36 cellular contexts compared by ENCODE assay signal in the genomic region with DNA sequence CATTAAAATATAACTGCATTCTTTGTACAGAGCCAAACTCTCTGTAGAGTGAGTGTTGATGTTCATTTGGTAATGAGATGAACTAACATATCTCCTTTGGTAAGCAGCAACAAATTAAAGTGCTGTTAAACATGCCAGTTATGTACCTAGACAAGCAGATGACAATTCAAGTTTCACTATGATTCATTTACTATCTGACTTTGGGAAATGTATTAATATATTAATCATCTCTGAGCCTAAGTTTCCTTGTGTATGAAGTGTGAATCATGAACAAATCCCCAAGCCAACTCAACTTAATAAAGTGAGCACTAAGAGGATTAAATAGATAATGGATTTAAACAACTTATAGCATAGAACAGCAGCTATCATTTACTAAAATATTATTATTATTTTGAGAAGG.
"Had no signal": no experiment of that assay in that cellular context is flagged by ENCODE, and none has a peak within 500 bp of the region (broad histone marks: within the 10 kb centered on the region; RNA-seq: fewer than 3 reads in every experiment).

No MANE protein-coding gene starts in this region.

- H3K9me3 ChIP-seq: adrenal gland, body of pancreas, colonic mucosa, esophagus squamous epithelium had no signal

- FAIRE-seq: endometrium, endothelial cell of umbilical vein, frontal cortex had no signal

- H3K36me3 ChIP-seq: adrenal gland, cardiac muscle cell, colonic mucosa, esophagus squamous epithelium had no signal

- H3K4me3 Mint-ChIP-seq: activated CD4-positive, alpha-beta memory T cell treated with anti-CD3 and anti-CD28 coated beads for 36 hours; activated CD4-positive, alpha-beta T cell treated with anti-CD3 and anti-CD28 coated beads for 36 hours; activated CD4-positive, alpha-beta T cell treated with anti-CD3 and anti-CD28 coated beads, Interleukin-2, amount 10 ng/mL, durations not matched to agents 24 days and 14 days; activated CD8-positive, alpha-beta memory T cell treated with anti-CD3 and anti-CD28 coated beads, Interleukin-2, amount 10 ng/mL, durations not matched to agents 7 days and 5 days; activated CD8-positive, alpha-beta T cell treated with anti-CD3 and anti-CD28 coated beads, Interleukin-2, amount 10 ng/mL, durations not matched to agents 7 days and 5 days; activated naive CD4-positive, alpha-beta T cell treated with anti-CD3 and anti-CD28 coated beads for 36 hours; activated naive CD4-positive, alpha-beta T cell treated with anti-CD3 and anti-CD28 coated beads, Interleukin-2, amount 50 U/mL, for 24 hours; activated naive CD8-positive, alpha-beta T cell treated with anti-CD3 and anti-CD28 coated beads for 36 hours; activated naive CD8-positive, alpha-beta T cell treated with anti-CD3 and anti-CD28 coated beads, Interleukin-2, amount 50 U/mL, for 24 hours; activated T-helper 1 cell treated with anti-CD3 and anti-CD28 coated beads, Interleukin-12 subunit alpha, Interleukin-12 subunit beta, Interleukin-2, Interleukin-4 antibody, amounts not matched to agents 30 ng/mL and 10 ng/mL and 1 ng/mL, durations not matched to agents 14 hours and 24 hours and 36 hours; T-cell; T-helper 17 cell; T-helper 2 cell treated with Interferon-gamma antibody and Interleukin-4, amounts not matched to agents 5 μg/mL and 100 μg/mL, for 36 hours had no signal

- DNase-seq: activated CD4-positive, alpha-beta memory T cell treated with anti-CD3 and anti-CD28 coated beads for 36 hours; activated CD4-positive, alpha-beta T cell treated with anti-CD3 and anti-CD28 coated beads for 36 hours; activated CD4-positive, alpha-beta T cell treated with anti-CD3 and anti-CD28 coated beads, Interleukin-2, amount 10 ng/mL, durations not matched to agents 24 days and 14 days; activated CD4-positive, CD25-positive, alpha-beta regulatory T cell; activated CD4-positive, CD25-positive, alpha-beta regulatory T cell treated with anti-CD3 and anti-CD28 coated beads, Interleukin-2, amount 50 U/mL, for 72 hours; activated CD8-positive, alpha-beta memory T cell treated with anti-CD3 and anti-CD28 coated beads, Interleukin-2, amount 10 ng/mL, durations not matched to agents 7 days and 5 days; activated CD8-positive, alpha-beta memory T cell treated with anti-CD3 and anti-CD28 coated beads, Interleukin-2, amount 50 U/mL, for 4 hours; activated CD8-positive, alpha-beta T cell treated with anti-CD3 and anti-CD28 coated beads, Interleukin-2, amount 10 ng/mL, durations not matched to agents 7 days and 5 days; activated effector memory CD4-positive, alpha-beta T cell treated with anti-CD3 and anti-CD28 coated beads, Interleukin-2, amount 50 U/mL, for 16 hours; activated naive CD4-positive, alpha-beta T cell treated with anti-CD3 and anti-CD28 coated beads for 36 hours; activated naive CD8-positive, alpha-beta T cell treated with anti-CD3 and anti-CD28 coated beads for 36 hours; activated naive CD8-positive, alpha-beta T cell treated with anti-CD3 and anti-CD28 coated beads, Interleukin-2, amount 50 U/mL, for 24 hours; activated T-cell treated with anti-CD3 and anti-CD28 coated beads, Interleukin-2, amount 50 U/mL, for 1 hour; activated T-cell treated with anti-CD3 and anti-CD28 coated beads, Interleukin-2, amount 50 U/mL, for 48 hours; adrenal gland; amygdala; aorta; body of pancreas; central memory CD4-positive, alpha-beta T cell; cerebellar nuclear complex; colonic mucosa; effector CD8-positive, alpha-beta T cell; erythroblast; esophagus squamous epithelium; head of caudate nucleus; T-cell; T-helper 17 cell; T1000 had no signal

- H3K27me3 Mint-ChIP-seq: activated CD4-positive, alpha-beta memory T cell treated with anti-CD3 and anti-CD28 coated beads for 36 hours; activated CD4-positive, alpha-beta T cell treated with anti-CD3 and anti-CD28 coated beads for 36 hours; activated CD4-positive, alpha-beta T cell treated with anti-CD3 and anti-CD28 coated beads, Interleukin-2, amount 10 ng/mL, durations not matched to agents 24 days and 14 days; activated CD8-positive, alpha-beta memory T cell treated with anti-CD3 and anti-CD28 coated beads, Interleukin-2, amount 10 ng/mL, durations not matched to agents 7 days and 5 days; activated naive CD4-positive, alpha-beta T cell treated with anti-CD3 and anti-CD28 coated beads, Interleukin-2, amount 50 U/mL, for 24 hours; activated naive CD8-positive, alpha-beta T cell treated with anti-CD3 and anti-CD28 coated beads for 36 hours; activated naive CD8-positive, alpha-beta T cell treated with anti-CD3 and anti-CD28 coated beads, Interleukin-2, amount 50 U/mL, for 24 hours; T-cell; T-helper 17 cell had no signal

- H3K4me3 ChIP-seq: adrenal gland, body of pancreas, cardiac muscle cell, colonic mucosa, esophagus squamous epithelium had no signal

- H3K27ac Mint-ChIP-seq: activated CD4-positive, alpha-beta memory T cell treated with anti-CD3 and anti-CD28 coated beads for 36 hours; activated CD4-positive, alpha-beta T cell treated with anti-CD3 and anti-CD28 coated beads for 36 hours; activated CD4-positive, alpha-beta T cell treated with anti-CD3 and anti-CD28 coated beads, Interleukin-2, amount 10 ng/mL, durations not matched to agents 24 days and 14 days; activated CD8-positive, alpha-beta memory T cell treated with anti-CD3 and anti-CD28 coated beads, Interleukin-2, amount 10 ng/mL, durations not matched to agents 7 days and 5 days; activated CD8-positive, alpha-beta T cell treated with anti-CD3 and anti-CD28 coated beads, Interleukin-2, amount 10 ng/mL, durations not matched to agents 7 days and 5 days; activated naive CD4-positive, alpha-beta T cell treated with anti-CD3 and anti-CD28 coated beads for 36 hours; activated naive CD4-positive, alpha-beta T cell treated with anti-CD3 and anti-CD28 coated beads, Interleukin-2, amount 50 U/mL, for 24 hours; activated naive CD8-positive, alpha-beta T cell treated with anti-CD3 and anti-CD28 coated beads for 36 hours; activated naive CD8-positive, alpha-beta T cell treated with anti-CD3 and anti-CD28 coated beads, Interleukin-2, amount 50 U/mL, for 24 hours; activated T-helper 1 cell treated with anti-CD3 and anti-CD28 coated beads, Interleukin-12 subunit alpha, Interleukin-12 subunit beta, Interleukin-2, Interleukin-4 antibody, amounts not matched to agents 30 ng/mL and 10 ng/mL and 1 ng/mL, durations not matched to agents 14 hours and 24 hours and 36 hours; activated T-helper 2 cell treated with anti-CD3 and anti-CD28 coated beads, Interferon-gamma antibody, Interleukin-2, Interleukin-4, amounts not matched to agents 10 μg/mL and 5 μg/mL and 100 μg/mL, durations not matched to agents 14 hours and 24 hours and 36 hours; T-cell; T-helper 17 cell; T-helper 2 cell treated with Interferon-gamma antibody and Interleukin-4, amounts not matched to agents 5 μg/mL and 100 μg/mL, for 36 hours had no signal

- H3K4me1 Mint-ChIP-seq: activated CD4-positive, alpha-beta T cell treated with anti-CD3 and anti-CD28 coated beads for 36 hours; activated CD4-positive, alpha-beta T cell treated with anti-CD3 and anti-CD28 coated beads, Interleukin-2, amount 10 ng/mL, durations not matched to agents 24 days and 14 days; activated CD8-positive, alpha-beta memory T cell treated with anti-CD3 and anti-CD28 coated beads, Interleukin-2, amount 10 ng/mL, durations not matched to agents 7 days and 5 days; activated naive CD4-positive, alpha-beta T cell treated with anti-CD3 and anti-CD28 coated beads, Interleukin-2, amount 50 U/mL, for 24 hours; activated naive CD8-positive, alpha-beta T cell treated with anti-CD3 and anti-CD28 coated beads for 36 hours; activated naive CD8-positive, alpha-beta T cell treated with anti-CD3 and anti-CD28 coated beads, Interleukin-2, amount 50 U/mL, for 24 hours; T-cell; T-helper 17 cell had no signal

- H3K27me3 ChIP-seq: adrenal gland, body of pancreas, cardiac muscle cell, colonic mucosa, esophagus squamous epithelium had no signal

- H3K4me1 ChIP-seq: adrenal gland, body of pancreas, colonic mucosa, esophagus squamous epithelium had no signal

- H3K9me3 Mint-ChIP-seq: activated CD4-positive, alpha-beta memory T cell treated with anti-CD3 and anti-CD28 coated beads for 36 hours; activated CD4-positive, alpha-beta T cell treated with anti-CD3 and anti-CD28 coated beads, Interleukin-2, amount 10 ng/mL, durations not matched to agents 24 days and 14 days; activated naive CD4-positive, alpha-beta T cell treated with anti-CD3 and anti-CD28 coated beads for 36 hours; activated naive CD4-positive, alpha-beta T cell treated with anti-CD3 and anti-CD28 coated beads, Interleukin-2, amount 50 U/mL, for 24 hours; activated T-helper 1 cell treated with anti-CD3 and anti-CD28 coated beads, Interleukin-12 subunit alpha, Interleukin-12 subunit beta, Interleukin-2, Interleukin-4 antibody, amounts not matched to agents 30 ng/mL and 10 ng/mL and 1 ng/mL, durations not matched to agents 14 hours and 24 hours and 36 hours; activated T-helper 2 cell treated with anti-CD3 and anti-CD28 coated beads, Interferon-gamma antibody, Interleukin-2, Interleukin-4, amounts not matched to agents 10 μg/mL and 5 μg/mL and 100 μg/mL, durations not matched to agents 14 hours and 24 hours and 36 hours; T-helper 2 cell treated with Interferon-gamma antibody and Interleukin-4, amounts not matched to agents 5 μg/mL and 100 μg/mL, for 36 hours had no signal

- H3K36me3 Mint-ChIP-seq: activated CD4-positive, alpha-beta memory T cell treated with anti-CD3 and anti-CD28 coated beads for 36 hours; activated CD8-positive, alpha-beta memory T cell treated with anti-CD3 and anti-CD28 coated beads, Interleukin-2, amount 10 ng/mL, durations not matched to agents 7 days and 5 days; activated naive CD4-positive, alpha-beta T cell treated with anti-CD3 and anti-CD28 coated beads, Interleukin-2, amount 50 U/mL, for 24 hours; T-cell had no signal

- H3K27ac ChIP-seq: adrenal gland, body of pancreas, cardiac muscle cell, colonic mucosa, esophagus squamous epithelium had no signal
